8 cellular contexts compared by ENCODE assay signal in genomic region chr1:166479052-166479631, GRCh38.
DNase-seq lines count a peak whose midpoint lies in the region; ATAC-seq and TF ChIP-seq lines count a peak whose summit lies in the region.

No MANE protein-coding gene starts in this region.

- H3K4me3 Mint-ChIP-seq in activated B cell treated with CpG ODN at 0.5 μM for 24 hours = no peak overlapping the region

- DNase-seq in NCI-H128 (lab: John Stamatoyannopoulos, UW; ENCODE audit: unreplicated experiment) (peak; percentile 27), activated B cell treated with CpG ODN at 0.5 μM for 24 hours (peak; percentile 18), ecto neural progenitor cell (ENCODE audit: low spot score) (peak; percentile 56), mucosa of descending colon (peak in 2 of 3 donors; percentile 35 to 77)
- DNase-seq in stimulated activated naive CD8-positive, alpha-beta T cell treated with anti-CD3 and anti-CD28 coated beads, Interleukin-15, Interleukin-2, amounts not matched to agents 100 U/mL and 50 U/mL, for 24 hours = peak; percentile 61

- H3K27ac Mint-ChIP-seq in activated B cell treated with CpG ODN at 0.5 μM for 24 hours = no peak overlapping the region

- no peaks in the 10 kb centered on the region for H3K36me3 Mint-ChIP-seq in activated B cell treated with CpG ODN at 0.5 μM for 24 hours (ENCODE audit: low read depth)

- H3K9me2 ChIP-seq in DOHH2 (replicated peaks; ENCODE audit: control insufficient read depth, low read length) = no peaks in the 10 kb centered on the region

- POLR2A ChIA-PET in activated B cell treated with CpG ODN at 0.5 μM for 24 hours (lab: Charles Lee) = interaction anchor here (1.1 kb wide), 1 partner anchor 360 kb away, joined by 8 read pairs; the partner anchor contains the start of gene POGK

- H3K9me3 ChIP-seq in DOHH2 (ENCODE audit: control insufficient read depth, insufficient read depth, low read length) (no peaks in the 10 kb centered on the region), mucosa of descending colon (no peaks in the 10 kb centered on the region)

- H3K4me2 ChIP-seq in DOHH2 (ENCODE audit: low read length) = no peak overlapping the region

- no peaks in the 10 kb centered on the region for H3K79me2 ChIP-seq in DOHH2 (ENCODE audit: control insufficient read depth, low read length)

- no peaks in the 10 kb centered on the region for H3K9me3 Mint-ChIP-seq in activated B cell treated with CpG ODN at 0.5 μM for 24 hours

- no peaks in the 10 kb centered on the region for H4K20me1 ChIP-seq in DOHH2 (ENCODE audit: control insufficient read depth, insufficient read depth, low read depth, low read length)

- H3K4me1 ChIP-seq in DOHH2 (ENCODE audit: control insufficient read depth, low read length) (no peaks in the 10 kb centered on the region), mucosa of descending colon (ENCODE audit: low read depth) (no peaks in the 10 kb centered on the region)

- H3K27me3 Mint-ChIP-seq in activated B cell treated with CpG ODN at 0.5 μM for 24 hours = no peaks in the 10 kb centered on the region

- ATAC-seq in GM21717 (IDR thresholded peaks at IDR 0.05; ENCODE audit: unreplicated experiment) (peak; percentile 61), activated B cell treated with CpG ODN at 0.5 μM for 24 hours (ENCODE audit: low read depth) (no peak), mucosa of descending colon (peak; percentile 39), HG02840 (IDR thresholded peaks at IDR 0.05; ENCODE audit: low FRiP score, unreplicated experiment) (no peak)
- ATAC-seq in stimulated activated naive CD8-positive, alpha-beta T cell treated with anti-CD3 and anti-CD28 coated beads, Interleukin-15, Interleukin-2, amounts not matched to agents 100 U/mL and 50 U/mL, for 24 hours = no peak

- peaks cover 3% of the 10 kb centered on the region; the same call in 1 of the 2 replicates for H3K27me3 ChIP-seq in DOHH2 (ENCODE audit: control insufficient read depth, low read length)

- CTCF ChIA-PET in activated B cell treated with CpG ODN at 0.5 μM for 24 hours (lab: Charles Lee) = interaction anchor here (0.8 to 3.9 kb wide), 15 partner anchors 8 to 1086 kb away, joined by 3 to 46 read pairs (median 4); no protein-coding TSS in a partner anchor

- no peaks in the 10 kb centered on the region for H3K36me3 ChIP-seq in DOHH2 (ENCODE audit: control insufficient read depth, low read length)
- no peaks in the 10 kb centered on the region for H3K36me3 ChIP-seq in mucosa of descending colon (ENCODE audit: low read depth)

- no peak overlapping the region for H3K27ac ChIP-seq in DOHH2 (ENCODE audit: low read depth, low read length)

- H3K4me3 ChIP-seq in DOHH2 (ENCODE audit: low read length) = no peak overlapping the region
- H3K4me3 ChIP-seq in mucosa of descending colon = no peak overlapping the region

- no peaks in the 10 kb centered on the region for H3F3A ChIP-seq in DOHH2 (ENCODE audit: control insufficient read depth, insufficient read depth)

- peaks cover 4% of the 10 kb centered on the region for H3K4me1 Mint-ChIP-seq in activated B cell treated with CpG ODN at 0.5 μM for 24 hours

- intact Hi-C loops in activated B cell treated with CpG ODN at 0.5 μM for 24 hours (cut with micrococcal nuclease) (loop anchor here (1.0 to 5.0 kb wide), 5 partner anchors 312 to 1086 kb away; partner anchors contain the start of gene FAM78B), mucosa of descending colon (cut with DNase I, micrococcal nuclease) (loop anchor here (5.0 kb wide), 1 partner anchor 552 kb away; no protein-coding TSS in a partner anchor)

- TF ChIP-seq CTCF in DOHH2 (IDR thresholded peaks at IDR 0.05; ENCODE audit: low read depth, low read length, poor library complexity, severe bottlenecking) (peak; percentile 85), activated B cell treated with CpG ODN at 0.5 μM for 24 hours (IDR thresholded peaks at IDR 0.05) (peak; percentile 50), mucosa of descending colon (IDR thresholded peaks at IDR 0.05) (peak; percentile 48)

Comparison
In these comparisons a context has a peak if more than half of its experiments do, and no peak if none do; other contexts are left out.
1. ATAC-seq: peak in GM21717 (single experiment) and mucosa of descending colon (single experiment); none in activated B cell treated with CpG ODN at 0.5 μM for 24 hours (single experiment), stimulated activated naive CD8-positive, alpha-beta T cell treated with anti-CD3 and anti-CD28 coated beads, Interleukin-15, Interleukin-2, amounts not matched to agents 100 U/mL and 50 U/mL, for 24 hours (single experiment) and HG02840 (single experiment).
2. Peak in every context shown above with its lines, with median percentiles within 50 percentile points of each other: CTCF ChIP-seq and DNase-seq.